In genomic region chr22:20396639-20397038, GRCh38 we compare ENCODE assay signal across 18 cellular contexts. TPM values are rescaled to one million over a fixed set of nuclear protein-coding genes. Genes with fewer than 3 reads are reported as not detected.
A peak's percentile ranks its signal among the peaks of the same experiment; 100 is the strongest.
DNase-seq lines count a peak whose midpoint lies in the region; ATAC-seq and TF ChIP-seq lines count a peak whose summit lies in the region.
"Had no signal": no experiment of that assay in that cellular context is flagged by ENCODE, and none has a peak within 500 bp of the region (broad histone marks: within the 10 kb centered on the region; RNA-seq: fewer than 3 reads in every experiment).

No MANE protein-coding gene starts in this region.

- H4K20me1 ChIP-seq in IMR-90 (ENCODE audit: insufficient read depth, low read length), result peaks cover 13% of the 10 kb centered on the region

- H3K36me3 ChIP-seq in IMR-90 (ENCODE audit: control insufficient read depth, insufficient read depth, low read length) (peaks cover 14% of the 10 kb centered on the region; the same call in 1 of the 2 replicates), gastroesophageal sphincter (peaks cover 0 to 12% of the 10 kb centered on the region in 2 donors)

- no peak overlapping the region for H3K56ac ChIP-seq in IMR-90 (ENCODE audit: extremely low read depth, insufficient read depth, low read length)

- peak overlapping the region in 2 of 3 experiments; percentile 2 to 18 for H3K27ac Mint-ChIP-seq in nephron
- H3K27ac Mint-ChIP-seq: activated T-helper 17 cell treated with anti-CD3 and anti-CD28 coated beads, Interleukin-2, amount 50 U/mL, for 72 hours had no signal

- no peak overlapping the region for H2BK120ac ChIP-seq in IMR-90 (ENCODE audit: low read depth, low read length)

- no peak overlapping the region for H3K18ac ChIP-seq in IMR-90 (ENCODE audit: low read depth, low read length)

- H2AFZ ChIP-seq in IMR-90 (replicated peaks; ENCODE audit: low read length, poor library complexity), result no peak overlapping the region
- H2AFZ ChIP-seq: PC-9 had no signal

- H3K9me3 ChIP-seq in IMR-90 (ENCODE audit: control insufficient read depth, insufficient read depth, low read length) (no peaks in the 10 kb centered on the region), gastroesophageal sphincter (no peaks in the 10 kb centered on the region)

- no peak overlapping the region for H4K5ac ChIP-seq in IMR-90 (ENCODE audit: low read depth, low read length)

- H2BK5ac ChIP-seq in IMR-90 (ENCODE audit: low read depth, low read length, poor library complexity, severe bottlenecking), result no peak overlapping the region

- H2BK15ac ChIP-seq in IMR-90 (ENCODE audit: low read depth, low read length), result no peak overlapping the region

- H3K9me3 Mint-ChIP-seq in nephron, result no peaks in the 10 kb centered on the region
- H3K9me3 Mint-ChIP-seq: activated T-helper 17 cell treated with anti-CD3 and anti-CD28 coated beads, Interleukin-2, amount 50 U/mL, for 72 hours had no signal

- TF ChIP-seq EP300 in gastroesophageal sphincter (IDR thresholded peaks at IDR 0.05), result no peak

- H3K4me1 ChIP-seq in IMR-90 (ENCODE audit: control insufficient read depth, insufficient read depth, low read length), result peaks cover 14% of the 10 kb centered on the region
- H3K4me1 ChIP-seq in gastroesophageal sphincter, result peaks cover 0 to 33% (median 10%) of the 10 kb centered on the region in 3 donors

- H3K27me3 ChIP-seq in IMR-90 (ENCODE audit: control insufficient read depth, insufficient read depth, low read length), result no peaks in the 10 kb centered on the region
- H3K27me3 ChIP-seq in gastroesophageal sphincter, result no peaks in the 10 kb centered on the region

- peaks cover 31% of the 10 kb centered on the region for H3K9me1 ChIP-seq in IMR-90 (ENCODE audit: insufficient read depth, low read length)

- no peak for TF ChIP-seq RAD21 in IMR-90 (IDR thresholded peaks at IDR 0.05; ENCODE audit: low read length)

- H3K4me3 ChIP-seq in IMR-90 (ENCODE audit: insufficient read depth, low read depth, low read length), result no peak overlapping the region
- H3K4me3 ChIP-seq in choroid plexus epithelial cell (ENCODE audit: low read depth, low read length), result no peak overlapping the region
- no peak overlapping the region for H3K4me3 ChIP-seq in gastroesophageal sphincter
- H3K4me3 ChIP-seq: PC-9 had no signal

- intact Hi-C loops in IMR-90 (cut with micrococcal nuclease), result no loop called here

- peaks cover 14% of the 10 kb centered on the region for H3K36me3 Mint-ChIP-seq in nephron (ENCODE audit: low read depth)

- H4K8ac ChIP-seq in IMR-90 (ENCODE audit: low read depth in 2 of 2, low read length in 2 of 2), result no peak overlapping the region

- no TSS peak for BruUV-seq in IMR-90 (replicated peaks; lab: Mats Ljungman, UMichigan)

- H2BK20ac ChIP-seq in IMR-90 (ENCODE audit: low read depth, low read length), result no peak overlapping the region

- dilution Hi-C loops in IMR-90 (cut with HindIII; ENCODE audit: low sequenced_read_pairs, unreplicated experiment), result no loop called here

- no peak overlapping the region for H3K23ac ChIP-seq in IMR-90 (ENCODE audit: low read depth, low read length)

- TF ChIP-seq POLR2A in IMR-90 (IDR thresholded peaks at IDR 0.05; ENCODE audit: low read depth, low read length), result no peak
- no peak for TF ChIP-seq POLR2A in gastroesophageal sphincter (IDR thresholded peaks at IDR 0.05)

- H4K91ac ChIP-seq in IMR-90 (ENCODE audit: insufficient read depth, low read depth, low read length), result no peak overlapping the region

- peak; percentile 39 for DNase-seq in AG20443 (ENCODE audit: low spot score)
- peak; percentile 35 for DNase-seq in IMR-90
- peak; percentile 42 for DNase-seq in choroid plexus epithelial cell (ENCODE audit: low read depth)
- DNase-seq: activated CD4-positive, alpha-beta T cell treated with anti-CD3 and anti-CD28 coated beads for 48 hours; C1 segment of cervical spinal cord; GDM1; midbrain; NCI-H1417; PC-9; retina; stimulated activated CD4-positive, alpha-beta T cell treated with anti-CD3 and anti-CD28 coated beads, Interleukin-4, amount 100 ng/mL, for 24 hours; stimulated activated naive CD4-positive, alpha-beta T cell treated with Interleukin-2 at 50 U/mL for 16 hours had no signal

- H3K4me1 Mint-ChIP-seq in nephron, result peaks cover 44% of the 10 kb centered on the region

- POLR2A ChIA-PET in IMR-90 (lab: Charles Lee; ENCODE audit: unreplicated experiment), result interaction anchor here (0.6 kb wide), 1 partner anchor 79 kb away, joined by 3 read pairs; no protein-coding TSS in a partner anchor

- CTCF ChIA-PET in IMR-90 (lab: Yijun Ruan, JAX), result interaction anchor here (0.6 kb wide), 1 partner anchor 392 kb away, joined by 3 read pairs; no protein-coding TSS in a partner anchor

- H3K4ac ChIP-seq in IMR-90 (ENCODE audit: low read depth, low read length), result no peak overlapping the region

- peak overlapping the region; percentile 93 to 96 (median 93) for H3K4me3 Mint-ChIP-seq in nephron

- no peak overlapping the region for H3K4me2 ChIP-seq in IMR-90 (ENCODE audit: low read depth, low read length)
- H3K4me2 ChIP-seq: PC-9 had no signal

- ATAC-seq in IMR-90 (ENCODE audit: low read depth) (no peak), gastroesophageal sphincter (no peak), SK-N-SH treated with all-trans-retinoic acid at 6 μM for 48 hours (no peak), HG03095 (IDR thresholded peaks at IDR 0.05; ENCODE audit: unreplicated experiment) (no peak), GM18520 (IDR thresholded peaks at IDR 0.05; ENCODE audit: unreplicated experiment) (no peak)
- ATAC-seq: activated T-helper 17 cell treated with anti-CD3 and anti-CD28 coated beads, Interleukin-2, amount 50 U/mL, for 72 hours had no signal

- no peak overlapping the region for H3K14ac ChIP-seq in IMR-90 (replicated peaks; ENCODE audit: low read depth, low read length)

- H3K79me1 ChIP-seq in IMR-90 (ENCODE audit: low read depth in 1 of 2, low read length in 2 of 2), result peaks cover 31 to 52% of the 10 kb centered on the region in 2 experiments

- no peak overlapping the region for H3K9ac ChIP-seq in IMR-90 (ENCODE audit: low read depth, low read length)

- H3K27me3 Mint-ChIP-seq in nephron (ENCODE audit: low read depth), result peaks cover 4% of the 10 kb centered on the region
- H3K27me3 Mint-ChIP-seq: activated T-helper 17 cell treated with anti-CD3 and anti-CD28 coated beads, Interleukin-2, amount 50 U/mL, for 72 hours had no signal

- H2AK9ac ChIP-seq in IMR-90 (replicated peaks; ENCODE audit: low read depth, low read length, poor library complexity), result no peak overlapping the region

- no CpG with 5 or more reads among the region's 1 CpG for WGBS in IMR-90 (ENCODE audit: extremely low coverage in 2 of 2, insufficient read length in 1 of 2), 2 experiments
- WGBS in gastroesophageal sphincter (ENCODE audit: low coverage in 1 of 2), 2 donors, result 73 to 92% methylated on average over 1 of the region's 1 CpG

- TF ChIP-seq CTCF in IMR-90 (conservative IDR thresholded peaks at IDR 0.05; ENCODE audit: low read depth, low read length), result no peak
- TF ChIP-seq CTCF in choroid plexus epithelial cell (conservative IDR thresholded peaks at IDR 0.05; ENCODE audit: low read depth, low read length), result no peak
- TF ChIP-seq CTCF in nephron (IDR thresholded peaks at IDR 0.05; ENCODE audit: unreplicated experiment in 3 of 3), result no peak
- no peak for TF ChIP-seq CTCF in gastroesophageal sphincter (IDR thresholded peaks at IDR 0.05)

- no peak overlapping the region for H3K27ac ChIP-seq in IMR-90 (ENCODE audit: insufficient read depth, low read length)
- no peak overlapping the region for H3K27ac ChIP-seq in gastroesophageal sphincter
- H3K27ac ChIP-seq: PC-9 had no signal

- in situ Hi-C loops in IMR-90 (cut with MboI; ENCODE audit: low sequenced_read_pairs), result loop anchor here (10.0 kb wide), 1 partner anchor 58 kb away; no protein-coding TSS in a partner anchor

- H2AK5ac ChIP-seq in IMR-90 (ENCODE audit: low read depth, low read length), result no peak overlapping the region

TF ChIP-seq in IMR-90, 13 proteins besides CTCF, POLR2A, EP300 and RAD21:
- no peak for TF ChIP-seq MAZ (IDR thresholded peaks at IDR 0.05; ENCODE audit: borderline replicate concordance, low read depth, low read length)
- no peak for TF ChIP-seq MXI1 (IDR thresholded peaks at IDR 0.05; ENCODE audit: borderline replicate concordance, low read depth, low read length)
- TF ChIP-seq USF2 (IDR thresholded peaks at IDR 0.05; ENCODE audit: low read depth, low read length), result no peak

TF ChIP-seq in SK-N-SH treated with all-trans-retinoic acid at 6 μM for 48 hours, 23 proteins besides CTCF, POLR2A, EP300 and RAD21 (continues in another document):
- TF ChIP-seq ARNTL (CRISPR knock-in tag; IDR thresholded peaks at IDR 0.05; ENCODE audit: borderline replicate concordance, low read depth) (no peak), POU6F1 (CRISPR knock-in tag; IDR thresholded peaks at IDR 0.05; ENCODE audit: borderline replicate concordance, low read depth) (no peak), CSDC2 (CRISPR knock-in tag; IDR thresholded peaks at IDR 0.05) (no peak)

RNA-seq across cellular contexts. Expression of gene ZNF74, which starts 2.7 kb away (rescaled TPM):
- total RNA-seq in IMR-90 (2012; rRNA removed) (6.9 and 7.5 TPM in 2 replicates), gastroesophageal sphincter (10 to 100 TPM in 3 of 4 donors, 1 to 10 TPM in 1; 8.6 to 19.9 (median 11.1) TPM)
- 8.4 TPM in 2 replicates for polyA plus RNA-seq in IMR-90 (2012; rRNA removed)
- polyA plus RNA-seq in IMR-90 (2012; cell fraction: cytosol; rRNA removed), result 5.9 and 10.0 TPM in 2 replicates
- 14.7 and 28.8 TPM in 2 replicates for polyA plus RNA-seq in IMR-90 (2012; cell fraction: nucleus; rRNA removed; ENCODE audit: low replicate concordance)

RNA-seq across cellular contexts. Expression of gene SCARF2, which starts 41.0 kb away (rescaled TPM):
- total RNA-seq in IMR-90 (2012; rRNA removed), result 3.4 and 4.2 TPM in 2 replicates
- polyA plus RNA-seq in IMR-90 (2012; rRNA removed), result 37.0 and 55.8 TPM in 2 replicates
- polyA plus RNA-seq in IMR-90 (2012; cell fraction: cytosol; rRNA removed), result 44.5 and 81.9 TPM in 2 replicates
- 68.1 and 248 TPM in 2 replicates for polyA plus RNA-seq in IMR-90 (2012; cell fraction: nucleus; rRNA removed; ENCODE audit: low replicate concordance)
- 10 to 100 TPM; 14.8 to 25.3 (median 20.1) TPM for total RNA-seq in gastroesophageal sphincter
